Comparison of ENCODE assay signal across 8 cellular contexts in genomic region chr11:72038491-72038890, GRCh38. TPM values are rescaled to one million over a fixed set of nuclear protein-coding genes. Genes with fewer than 3 reads are reported as not detected.
DNase-seq lines count a peak whose midpoint lies in the region; ATAC-seq and TF ChIP-seq lines count a peak whose summit lies in the region.

No MANE protein-coding gene starts in this region.

- intact Hi-C loops in CD4-positive, alpha-beta T cell (cut with DNase I, micrococcal nuclease), result no loop called here
- intact Hi-C loops in OCI-LY7 (cut with micrococcal nuclease; ENCODE audit: unreplicated experiment), result loop anchor here (1.0 kb wide), 1 partner anchor 42 kb away; the partner anchor contains the start of genes LRRC51 and NUMA1

- peak overlapping the region; percentile 90 for H3K4me2 ChIP-seq in OCI-LY7 (ENCODE audit: low read length)

- H3K27ac ChIP-seq in CD4-positive, alpha-beta T cell (ENCODE audit: low read depth, low read length), result peak overlapping the region; percentile 91
- H3K27ac ChIP-seq in OCI-LY7 (ENCODE audit: low read depth, low read length, poor library complexity, severe bottlenecking), result peak overlapping the region; percentile 84

- POLR2A ChIA-PET in CD4-positive, alpha-beta T cell (lab: Charles Lee), result interaction anchor here (1.0 to 5.4 kb wide), 8 partner anchors 12 to 110 kb away, joined by 3 to 52 read pairs (median 25); partner anchors contain the start of genes ANAPC15, NUMA1, RNF121 and XNDC1N
- POLR2A ChIA-PET in OCI-LY7 (lab: Charles Lee) (interaction anchor here (0.6 to 1.9 kb wide), 11 partner anchors 9 to 1074 kb away, joined by 3 to 7 read pairs (median 5); no protein-coding TSS in a partner anchor), GM10248 (lab: Yijun Ruan, JAX) (interaction anchor here (1.6 kb wide), 1 partner anchor 23 kb away, joined by 3 read pairs; no protein-coding TSS in a partner anchor)

- H2AFZ ChIP-seq in OCI-LY7 (ENCODE audit: low read length), result no peak overlapping the region

- TF ChIP-seq CTCF in CD4-positive, alpha-beta T cell (IDR thresholded peaks at IDR 0.05), result no peak
- TF ChIP-seq CTCF in OCI-LY7 (conservative IDR thresholded peaks at IDR 0.05; ENCODE audit: low read length), result no peak
- TF ChIP-seq CTCF in fibroblast of the aortic adventitia (IDR thresholded peaks at IDR 0.05; ENCODE audit: insufficient read depth, low read length), result no peak
- TF ChIP-seq CTCF in GM10248 (IDR thresholded peaks at IDR 0.05; ENCODE audit: control extremely low read depth, extremely low read depth, low read depth, missing control alignments), result no peak
- TF ChIP-seq CTCF in mesothelial cell of epicardium (IDR thresholded peaks at IDR 0.05; ENCODE audit: unreplicated experiment), result no peak
- no peak for TF ChIP-seq CTCF in endothelial cell (IDR thresholded peaks at IDR 0.05; ENCODE audit: unreplicated experiment)

- H3K9me3 ChIP-seq in CD4-positive, alpha-beta T cell (ENCODE audit: control insufficient read depth, low read length), result no peaks in the 10 kb centered on the region
- H3K9me3 ChIP-seq in OCI-LY7 (ENCODE audit: low read length), result no peaks in the 10 kb centered on the region

- no TSS peak for BruUV-seq in OCI-LY7 (replicated peaks; lab: Mats Ljungman, UMichigan)

- no peaks in the 10 kb centered on the region for H3K9me3 Mint-ChIP-seq in CD4-positive, alpha-beta T cell
- no peaks in the 10 kb centered on the region for H3K9me3 Mint-ChIP-seq in mesothelial cell of epicardium
- no peaks in the 10 kb centered on the region for H3K9me3 Mint-ChIP-seq in T-helper 2 cell treated with Interferon-gamma antibody and Interleukin-4, amounts not matched to agents 5 μg/mL and 100 μg/mL, for 36 hours
- no peaks in the 10 kb centered on the region for H3K9me3 Mint-ChIP-seq in endothelial cell (ENCODE audit: unreplicated experiment)

- no peaks in the 10 kb centered on the region for H3K27me3 Mint-ChIP-seq in CD4-positive, alpha-beta T cell
- H3K27me3 Mint-ChIP-seq in mesothelial cell of epicardium (ENCODE audit: low read depth), result no peaks in the 10 kb centered on the region
- H3K27me3 Mint-ChIP-seq in T-helper 2 cell treated with Interferon-gamma antibody and Interleukin-4, amounts not matched to agents 5 μg/mL and 100 μg/mL, for 36 hours (ENCODE audit: low read depth), result no peaks in the 10 kb centered on the region
- no peaks in the 10 kb centered on the region for H3K27me3 Mint-ChIP-seq in endothelial cell (ENCODE audit: unreplicated experiment)

- H3K79me2 ChIP-seq in OCI-LY7 (ENCODE audit: insufficient read depth, low read depth, low read length), result peaks cover 52% of the 10 kb centered on the region; the same call in 1 of the 2 replicates

- H3K4me3 ChIP-seq in OCI-LY7 (ENCODE audit: low read depth, low read length, poor library complexity, severe bottlenecking) (peak overlapping the region; percentile 66), fibroblast of the aortic adventitia (ENCODE audit: low read depth, low read length) (peak overlapping the region; percentile 91)

- no peak for ATAC-seq in CD4-positive, alpha-beta T cell (ENCODE audit: poor library complexity)

- peaks cover 79% of the 10 kb centered on the region for H3K4me1 ChIP-seq in OCI-LY7 (ENCODE audit: insufficient read depth, low read length, poor library complexity, severe bottlenecking)

- peaks cover 30% of the 10 kb centered on the region for H4K20me1 ChIP-seq in OCI-LY7 (ENCODE audit: insufficient read depth, low read length)

- CTCF ChIA-PET in CD4-positive, alpha-beta T cell (lab: Charles Lee), result interaction anchor here (4.0 to 4.5 kb wide), 2 partner anchors 13 to 52 kb away, joined by 24 to 56 read pairs; no protein-coding TSS in a partner anchor
- CTCF ChIA-PET in OCI-LY7 (lab: Charles Lee; ENCODE audit: unreplicated experiment) (interaction anchor here (0.9 to 1.6 kb wide), 3 partner anchors 13 to 14 kb away, joined by 3 to 7 read pairs (median 4); no protein-coding TSS in a partner anchor), GM10248 (lab: Yijun Ruan, JAX) (interaction anchor here (0.7 to 14.3 kb wide), 16 partner anchors 8 to 393 kb away, joined by 3 to 159 read pairs (median 4); no protein-coding TSS in a partner anchor)

- H3K36me3 ChIP-seq in OCI-LY7 (ENCODE audit: insufficient read depth, low read length), result peaks cover 31% of the 10 kb centered on the region

- H3K4me3 Mint-ChIP-seq in CD4-positive, alpha-beta T cell, result no peak overlapping the region
- H3K4me3 Mint-ChIP-seq in mesothelial cell of epicardium, result no peak overlapping the region
- H3K4me3 Mint-ChIP-seq in T-helper 2 cell treated with Interferon-gamma antibody and Interleukin-4, amounts not matched to agents 5 μg/mL and 100 μg/mL, for 36 hours, result no peak overlapping the region
- no peak overlapping the region for H3K4me3 Mint-ChIP-seq in endothelial cell (ENCODE audit: unreplicated experiment)

- H3K9me2 ChIP-seq in OCI-LY7 (ENCODE audit: insufficient read depth, low read length), result no peaks in the 10 kb centered on the region

- H3K4me1 Mint-ChIP-seq in CD4-positive, alpha-beta T cell (ENCODE audit: low read depth), result peaks cover 45% of the 10 kb centered on the region
- H3K4me1 Mint-ChIP-seq in mesothelial cell of epicardium, result peaks cover 7% of the 10 kb centered on the region
- peaks cover 29% of the 10 kb centered on the region for H3K4me1 Mint-ChIP-seq in T-helper 2 cell treated with Interferon-gamma antibody and Interleukin-4, amounts not matched to agents 5 μg/mL and 100 μg/mL, for 36 hours (ENCODE audit: low read depth)
- H3K4me1 Mint-ChIP-seq in endothelial cell (ENCODE audit: unreplicated experiment), result no peaks in the 10 kb centered on the region

- H3K36me3 Mint-ChIP-seq in CD4-positive, alpha-beta T cell (ENCODE audit: low read depth), result peaks cover 31% of the 10 kb centered on the region
- H3K36me3 Mint-ChIP-seq in mesothelial cell of epicardium, result peaks cover 14% of the 10 kb centered on the region
- peaks cover 30% of the 10 kb centered on the region for H3K36me3 Mint-ChIP-seq in T-helper 2 cell treated with Interferon-gamma antibody and Interleukin-4, amounts not matched to agents 5 μg/mL and 100 μg/mL, for 36 hours (ENCODE audit: low read depth)
- peaks cover 18% of the 10 kb centered on the region for H3K36me3 Mint-ChIP-seq in endothelial cell (ENCODE audit: low read depth, unreplicated experiment)

- H3K27me3 ChIP-seq in CD4-positive, alpha-beta T cell (ENCODE audit: control insufficient read depth, insufficient read depth, low read length), result no peaks in the 10 kb centered on the region

- no peak for DNase-seq in CD4-positive, alpha-beta T cell
- DNase-seq in OCI-LY7 (ENCODE audit: low spot score) (no peak), fibroblast of the aortic adventitia (ENCODE audit: low read depth) (peak; percentile 81), pons (ENCODE audit: low spot score) (peak; percentile 81), GM10248 (ENCODE audit: extremely low spot score) (no peak), mesothelial cell of epicardium (ENCODE audit: low spot score in 2 of 2, unreplicated experiment in 2 of 2) (no peak), endothelial cell (ENCODE audit: low spot score) (no peak)
- DNase-seq in T-helper 2 cell treated with Interferon-gamma antibody and Interleukin-4, amounts not matched to agents 5 μg/mL and 100 μg/mL, for 36 hours (ENCODE audit: low spot score), result no peak

- H3K27ac Mint-ChIP-seq in CD4-positive, alpha-beta T cell, result no peak overlapping the region
- H3K27ac Mint-ChIP-seq in mesothelial cell of epicardium (no peak overlapping the region), endothelial cell (ENCODE audit: unreplicated experiment) (no peak overlapping the region)
- H3K27ac Mint-ChIP-seq in T-helper 2 cell treated with Interferon-gamma antibody and Interleukin-4, amounts not matched to agents 5 μg/mL and 100 μg/mL, for 36 hours, result no peak overlapping the region

RNA-seq across cellular contexts. Expression of gene IL18BP, which starts 39.8 kb away (rescaled TPM):
- total RNA-seq in CD4-positive, alpha-beta T cell, result 10 to 100 TPM; 14.7 to 16.8 TPM
- 4.2 and 5.7 TPM in 2 replicates for total RNA-seq in OCI-LY7 (2014; rRNA removed; shearing (Covaris generic))
- total RNA-seq in OCI-LY7 (2022) (10.3 and 12.4 TPM in 2 replicates), fibroblast of the aortic adventitia (ENCODE audit: low replicate concordance) (1.1 and 2.2 TPM in 2 replicates), mesothelial cell of epicardium (18.4 to 20.9 TPM (median 18.6 TPM) in 3 replicates), endothelial cell (ENCODE audit: unreplicated experiment) (17.7 TPM)

RNA-seq across cellular contexts. Expression of gene NUMA1, which starts 41.9 kb away (rescaled TPM):
- total RNA-seq in CD4-positive, alpha-beta T cell, result 100 to 1,000 TPM; 191 to 197 TPM
- 159 and 160 TPM in 2 replicates for total RNA-seq in OCI-LY7 (2014; rRNA removed; shearing (Covaris generic))
- total RNA-seq in OCI-LY7 (2022) (148 and 172 TPM in 2 replicates), fibroblast of the aortic adventitia (ENCODE audit: low replicate concordance) (134 and 196 TPM in 2 replicates), mesothelial cell of epicardium (317 to 334 TPM (median 327 TPM) in 3 replicates), endothelial cell (ENCODE audit: unreplicated experiment) (173 TPM)

RNA-seq across cellular contexts. Expression of gene LRRC51, which starts 42.2 kb away (rescaled TPM):
- total RNA-seq in CD4-positive, alpha-beta T cell, result 1 to 10 TPM in 1 of 2 experiments, under 1 TPM in 1; 0.87 to 1.1 TPM
- total RNA-seq in OCI-LY7 (2014; rRNA removed; shearing (Covaris generic)), result 15.3 and 21.1 TPM in 2 replicates
- 9.9 and 10.8 TPM in 2 replicates for total RNA-seq in OCI-LY7 (2022)
- 0.98 and 8.9 TPM in 2 replicates for total RNA-seq in fibroblast of the aortic adventitia (ENCODE audit: low replicate concordance)
- 3.0 to 5.2 TPM (median 4.3 TPM) in 3 replicates for total RNA-seq in mesothelial cell of epicardium
- total RNA-seq in endothelial cell (ENCODE audit: unreplicated experiment), result 5.8 TPM

Comparison
In these comparisons a context has a peak if more than half of its experiments do, and no peak if none do; other contexts are left out.
1. DNase-seq: peak in fibroblast of the aortic adventitia (single experiment) and pons (single experiment); none in CD4-positive, alpha-beta T cell (0 of 10), OCI-LY7 (single experiment), GM10248 (single experiment), mesothelial cell of epicardium (0 of 2), T-helper 2 cell treated with Interferon-gamma antibody and Interleukin-4, amounts not matched to agents 5 μg/mL and 100 μg/mL, for 36 hours (single experiment) and endothelial cell (single experiment).